Comparison of ENCODE assay signal across 8 cellular contexts in genomic region chr15:41620536-41621199, GRCh38. TPM values are rescaled to one million over a fixed set of nuclear protein-coding genes. Genes with fewer than 3 reads are reported as not detected.
DNase-seq lines count a peak whose midpoint lies in the region; ATAC-seq, FAIRE-seq and TF ChIP-seq lines count a peak whose summit lies in the region.

No MANE protein-coding gene starts in this region.

- H2AFZ ChIP-seq in HepG2 (ENCODE audit: low read length), result peak overlapping the region; percentile 68

- intact Hi-C loops in ascending aorta (cut with DNase I) (loop anchor here (2.0 to 5.0 kb wide), 3 partner anchors 62 to 207 kb away; partner anchors contain the start of genes JMJD7, MAPKBP1 and TYRO3), HepG2 (cut with micrococcal nuclease; ENCODE audit: unreplicated experiment) (loop anchor here (5.0 kb wide), 1 partner anchor 63 kb away; the partner anchor contains the start of gene TYRO3)

- H3K27me3 ChIP-seq in BJ (ENCODE audit: control insufficient read depth, insufficient read depth, low read length) (no peaks in the 10 kb centered on the region), HUES48 (ENCODE audit: control insufficient read depth, insufficient read depth, low read length) (peaks cover 19% of the 10 kb centered on the region; the same call in 1 of the 2 replicates), ascending aorta (no peaks in the 10 kb centered on the region), HepG2 (ENCODE audit: control insufficient read depth in 1 of 2, insufficient read depth in 2 of 2, low read length in 2 of 2) (no peaks in the 10 kb centered on the region), thymus (ENCODE audit: control insufficient read depth, insufficient read depth) (no peaks in the 10 kb centered on the region)

- TF ChIP-seq EP300 in HepG2 (IDR thresholded peaks at IDR 0.05; ENCODE audit: low read depth in 2 of 2, low read length in 2 of 2) (no peak), HepG2 (CRISPR knock-in tag; IDR thresholded peaks at IDR 0.05; ENCODE audit: borderline replicate concordance) (no peak)

- H3K9ac ChIP-seq in HUES48 (ENCODE audit: low read depth, low read length) (peak overlapping the region; percentile 37; the same call in 1 of the 2 replicates), HepG2 (ENCODE audit: insufficient read depth, low read depth, low read length) (peak overlapping the region; percentile 70)

- H3K4me3 ChIP-seq in BJ (ENCODE audit: low read depth, low read length) (peak overlapping the region; percentile 46), HUES48 (ENCODE audit: low read depth, low read length) (peak overlapping the region; percentile 56), ascending aorta (peak overlapping the region; percentile 61 to 77), HepG2 (replicated peaks in 1 of 3; ENCODE audit: insufficient read depth in 1 of 3, low read depth in 2 of 3, low read length in 3 of 3) (peak overlapping the region; percentile 23 to 63 (median 59); a peak in 5 of 6 replicates), thymus (ENCODE audit: low read length) (peak overlapping the region; percentile 63)

- no peak for TF ChIP-seq POLR2A in HepG2 (IDR thresholded peaks at IDR 0.05; ENCODE audit: insufficient read depth in 1 of 2, low read depth in 2 of 2, low read length in 2 of 2)

- POLR2A ChIA-PET in BJ (lab: Charles Lee), result no interaction called here
- POLR2A ChIA-PET in HepG2 (lab: Yijun Ruan, JAX), result interaction anchor here (0.6 to 2.0 kb wide), 14 partner anchors 10 to 153 kb away, joined by 3 to 17 read pairs (median 4); partner anchors contain the start of genes MAPKBP1, MGA and RPAP1

- CTCF ChIA-PET in BJ (lab: Yijun Ruan, JAX) (no interaction called here), HepG2 (lab: Yijun Ruan, JAX; ENCODE audit: low intra/inter-chr PET ratio, low total read pairs) (no interaction called here)

- no peaks in the 10 kb centered on the region for H4K20me1 ChIP-seq in HepG2 (ENCODE audit: insufficient read depth, low read length)

- no peak for FAIRE-seq in HepG2 (lab: Jason Lieb, UNC)

- H3K4me2 ChIP-seq in HepG2 (ENCODE audit: low read depth, low read length), result peak overlapping the region; percentile 77

- no peaks in the 10 kb centered on the region for H3K36me3 ChIP-seq in BJ (ENCODE audit: control insufficient read depth, insufficient read depth, low read length)
- H3K36me3 ChIP-seq in HUES48 (ENCODE audit: control insufficient read depth, insufficient read depth, low read length), result no peaks in the 10 kb centered on the region
- no peaks in the 10 kb centered on the region for H3K36me3 ChIP-seq in ascending aorta
- H3K36me3 ChIP-seq in HepG2 (replicated peaks in 1 of 2; ENCODE audit: control insufficient read depth in 1 of 2, insufficient read depth in 2 of 2, low read length in 2 of 2), result no peaks in the 10 kb centered on the region
- H3K36me3 ChIP-seq in thymus (ENCODE audit: control insufficient read depth, insufficient read depth), result no peaks in the 10 kb centered on the region

- no peak for TF ChIP-seq RAD21 in HepG2 (CRISPR knock-in tag; IDR thresholded peaks at IDR 0.05)

- H3K27ac ChIP-seq in HUES48 (ENCODE audit: low read depth, low read length) (peak overlapping the region; percentile 40), ascending aorta (peak overlapping the region; percentile 83), HepG2 (ENCODE audit: extremely low read length, insufficient read depth, low read length) (peak overlapping the region; percentile 83), thymus (ENCODE audit: low read depth) (peak overlapping the region; percentile 64)

- H3K4me1 ChIP-seq in HUES48 (ENCODE audit: control insufficient read depth, insufficient read depth, low read length) (peaks cover 8% of the 10 kb centered on the region), ascending aorta (peaks cover 0 to 8% of the 10 kb centered on the region in 2 donors), HepG2 (ENCODE audit: insufficient read depth, low read length) (peaks cover 26% of the 10 kb centered on the region), thymus (ENCODE audit: control insufficient read depth, insufficient read depth, low read length) (peaks cover 4% of the 10 kb centered on the region)

- TSS peak; percentile 96 for BruUV-seq in HepG2 (replicated peaks; lab: Mats Ljungman, UMichigan)

- no peak for ATAC-seq in HepG2
- no peak for ATAC-seq in GM18861 (IDR thresholded peaks at IDR 0.05; ENCODE audit: unreplicated experiment)
- ATAC-seq in GM18511 (IDR thresholded peaks at IDR 0.05; ENCODE audit: unreplicated experiment), result no peak

- 20% methylated on average over 11 of the region's 18 CpGs for WGBS in HepG2 (ENCODE audit: low lambda C conversion rate)
- whole genome bisulfite sequencing in thymus, result 28% methylated on average over 18 of the region's 18 CpGs

- in situ Hi-C loops in HepG2 (cut with HindIII; ENCODE audit: extremely low pct_ligation_motif_present, low pct_unique_long_range_greater_than_20kb), result no loop called here

- H3K9me3 ChIP-seq in HUES48 (ENCODE audit: control insufficient read depth, insufficient read depth, low read length) (no peaks in the 10 kb centered on the region), ascending aorta (no peaks in the 10 kb centered on the region), HepG2 (ENCODE audit: low read length) (no peaks in the 10 kb centered on the region), thymus (ENCODE audit: control insufficient read depth) (peaks cover 3% of the 10 kb centered on the region)

- no peak for DNase-seq in BJ (ENCODE audit: low read depth)
- no peak for DNase-seq in ascending aorta (ENCODE audit: low spot score in 2 of 2)
- no peak for DNase-seq in HepG2 (ENCODE audit: low spot score)
- no peak for DNase-seq in GOT3 (lab: John Stamatoyannopoulos, UW)

- H3K79me2 ChIP-seq in HepG2 (ENCODE audit: insufficient read depth, low read length), result peaks cover 28% of the 10 kb centered on the region

- TF ChIP-seq CTCF in BJ (IDR thresholded peaks at IDR 0.05; ENCODE audit: insufficient read depth, low read depth, low read length), result no peak
- no peak for TF ChIP-seq CTCF in ascending aorta (IDR thresholded peaks at IDR 0.05)
- no peak for TF ChIP-seq CTCF in HepG2 (CRISPR knock-in tag; IDR thresholded peaks at IDR 0.05)

TF ChIP-seq in HepG2, 621 proteins besides CTCF, POLR2A, EP300 and RAD21 (continues in another document):
- TF ChIP-seq ZNF749 (CRISPR knock-in tag; IDR thresholded peaks at IDR 0.05; ENCODE audit: borderline replicate concordance), result no peak
- no peak for TF ChIP-seq PREB (CRISPR knock-in tag; IDR thresholded peaks at IDR 0.05)
- TF ChIP-seq BORCS8-MEF2B (CRISPR knock-in tag; IDR thresholded peaks at IDR 0.05), result no peak
- no peak for TF ChIP-seq ZNF615 (CRISPR knock-in tag; IDR thresholded peaks at IDR 0.05; ENCODE audit: borderline replicate concordance)
- TF ChIP-seq TRAFD1 (CRISPR knock-in tag; IDR thresholded peaks at IDR 0.05; ENCODE audit: borderline replicate concordance), result no peak
- no peak for TF ChIP-seq CREB1 (IDR thresholded peaks at IDR 0.05)
- peak; percentile 69; the same call in 1 of the 2 replicates for TF ChIP-seq CREB1 (CRISPR knock-in tag; IDR thresholded peaks at IDR 0.05)
- no peak for TF ChIP-seq RFX1 (IDR thresholded peaks at IDR 0.05)

RNA-seq across cellular contexts. Expression of gene MGA, which starts 39.5 kb away (rescaled TPM):
- polyA plus RNA-seq in BJ (2011; rRNA removed) (4.7 and 8.0 TPM in 2 replicates), HepG2 (2011; rRNA removed) (5.3 and 5.5 TPM in 2 replicates), thymus (5.2 TPM)
- polyA minus RNA-seq in BJ (2011; rRNA and poly(A)+ RNA removed), result 23.9 and 26.1 TPM in 2 replicates
- total RNA-seq in ascending aorta (25.3 TPM), HepG2 (2016; rRNA removed; fragmentation: Illumina TruSeq; extraction: Trizol) (59.0 and 71.8 TPM in 2 replicates)
- total RNA-seq in HepG2 (2016; cell fraction: cytosol; rRNA removed; fragmentation: Illumina TruSeq; extraction: Trizol; ENCODE audit: low read depth), result 225 and 267 TPM in 2 replicates
- total RNA-seq in HepG2 (2016; cell fraction: insoluble cytoplasmic fraction; rRNA removed; fragmentation: Illumina TruSeq; extraction: Trizol), result 58.3 and 67.8 TPM in 2 replicates
- total RNA-seq in HepG2 (2016; cell fraction: membrane; rRNA removed; fragmentation: Illumina TruSeq; extraction: Trizol), result 138 and 166 TPM in 2 replicates
- total RNA-seq in HepG2 (2016; cell fraction: nucleus; rRNA removed; fragmentation: Illumina TruSeq; extraction: Trizol), result 62.7 and 68.1 TPM in 2 replicates
- polyA plus RNA-seq in HepG2 (2011; cell fraction: cytosol; rRNA removed), result 2.6 and 3.6 TPM in 2 replicates
- polyA plus RNA-seq in HepG2 (2011; cell fraction: nucleus; rRNA removed), result 7.1 and 10.0 TPM in 2 replicates
- polyA plus RNA-seq in HepG2 (2012), result 8.3 and 10.0 TPM in 2 replicates
- 0.25 and 0.32 TPM in 2 replicates for polyA plus RNA-seq in HepG2 (2016; cell fraction: cytosol; fragmentation: Illumina TruSeq; extraction: Trizol; ENCODE audit: low read depth)
- 10.2 and 10.3 TPM in 2 replicates for polyA plus RNA-seq in HepG2 (2016; cell fraction: insoluble cytoplasmic fraction; fragmentation: Illumina TruSeq; extraction: Trizol; ENCODE audit: low read depth)
- 0.95 and 1.1 TPM in 2 replicates for polyA plus RNA-seq in HepG2 (2016; cell fraction: membrane; fragmentation: Illumina TruSeq; extraction: Trizol; ENCODE audit: low read depth)
- 23.0 and 30.4 TPM in 2 replicates for polyA plus RNA-seq in HepG2 (2016; cell fraction: nucleus; fragmentation: Illumina TruSeq; extraction: Trizol; ENCODE audit: insufficient read depth, low read depth)
- 37.1 and 109 TPM in 2 replicates for polyA minus RNA-seq in HepG2 (2011; rRNA and poly(A)+ RNA removed; ENCODE audit: low replicate concordance)
- polyA minus RNA-seq in HepG2 (2011; cell fraction: cytosol; rRNA and poly(A)+ RNA removed), result 44.4 and 47.0 TPM in 2 replicates
- polyA minus RNA-seq in HepG2 (2011; cell fraction: nucleus; rRNA and poly(A)+ RNA removed), result 72.2 and 82.1 TPM in 2 replicates
